1 cellular context compared by ENCODE assay signal in the genomic region with DNA sequence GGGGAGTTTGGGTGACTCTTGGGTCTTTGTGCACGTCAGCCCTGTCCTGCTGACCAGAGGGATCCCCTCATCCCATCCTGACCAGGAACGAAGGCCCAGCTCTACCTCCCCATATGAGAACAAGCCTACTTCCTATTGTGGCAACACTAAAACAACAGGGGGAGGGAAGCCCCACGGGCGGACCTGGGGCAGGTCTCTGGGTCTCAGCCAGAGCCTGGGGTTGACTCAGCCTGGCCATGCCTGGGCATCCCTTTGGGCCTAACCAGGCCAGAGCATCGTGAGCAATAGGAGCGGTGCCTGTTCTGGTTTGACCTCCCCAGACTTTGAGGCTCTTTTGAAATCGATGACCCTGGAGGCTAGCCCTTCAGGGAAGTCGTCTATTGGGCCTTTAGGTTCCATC.
TF ChIP-seq lines count a peak whose summit lies in the region.

No MANE protein-coding gene starts in this region.

TF ChIP-seq in GM12878, 131 proteins besides CTCF, POLR2A, EP300 and RAD21:
- TF ChIP-seq, protein P1, sequence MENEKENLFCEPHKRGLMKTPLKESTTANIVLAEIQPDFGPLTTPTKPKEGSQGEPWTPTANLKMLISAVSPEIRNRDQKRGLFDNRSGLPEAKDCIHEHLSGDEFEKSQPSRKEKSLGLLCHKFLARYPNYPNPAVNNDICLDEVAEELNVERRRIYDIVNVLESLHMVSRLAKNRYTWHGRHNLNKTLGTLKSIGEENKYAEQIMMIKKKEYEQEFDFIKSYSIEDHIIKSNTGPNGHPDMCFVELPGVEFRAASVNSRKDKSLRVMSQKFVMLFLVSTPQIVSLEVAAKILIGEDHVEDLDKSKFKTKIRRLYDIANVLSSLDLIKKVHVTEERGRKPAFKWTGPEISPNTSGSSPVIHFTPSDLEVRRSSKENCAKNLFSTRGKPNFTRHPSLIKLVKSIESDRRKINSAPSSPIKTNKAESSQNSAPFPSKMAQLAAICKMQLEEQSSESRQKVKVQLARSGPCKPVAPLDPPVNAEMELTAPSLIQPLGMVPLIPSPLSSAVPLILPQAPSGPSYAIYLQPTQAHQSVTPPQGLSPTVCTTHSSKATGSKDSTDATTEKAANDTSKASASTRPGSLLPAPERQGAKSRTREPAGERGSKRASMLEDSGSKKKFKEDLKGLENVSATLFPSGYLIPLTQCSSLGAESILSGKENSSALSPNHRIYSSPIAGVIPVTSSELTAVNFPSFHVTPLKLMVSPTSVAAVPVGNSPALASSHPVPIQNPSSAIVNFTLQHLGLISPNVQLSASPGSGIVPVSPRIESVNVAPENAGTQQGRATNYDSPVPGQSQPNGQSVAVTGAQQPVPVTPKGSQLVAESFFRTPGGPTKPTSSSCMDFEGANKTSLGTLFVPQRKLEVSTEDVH (IDR thresholded peaks at IDR 0.05; ENCODE audit: low read depth, partially characterized antibody) = no peak
- no peak for TF ChIP-seq STAT3 (IDR thresholded peaks at IDR 0.05; ENCODE audit: low read depth, low read length)
